1 cellular context compared by ENCODE assay signal in the genomic region with DNA sequence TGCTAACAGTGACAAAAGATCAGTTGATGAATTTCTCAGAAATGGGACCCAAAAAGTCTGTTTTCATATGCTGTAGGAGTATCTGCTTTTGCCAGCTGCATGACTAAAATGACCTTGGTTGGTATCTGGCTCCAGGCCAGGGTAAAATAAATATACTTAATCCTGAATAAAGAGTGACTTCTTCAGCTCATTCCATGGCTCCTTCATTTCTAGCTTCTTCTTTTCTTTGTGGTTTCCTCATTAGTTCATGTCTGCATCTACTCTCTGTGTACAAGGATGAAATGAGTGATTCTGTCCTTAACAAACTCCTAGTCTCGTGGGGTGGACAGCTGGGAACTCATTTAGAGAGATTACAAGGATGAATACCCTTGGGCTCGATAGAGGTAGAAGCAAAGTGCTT.
TF ChIP-seq lines count a peak whose summit lies in the region.

No MANE protein-coding gene starts in this region.

TF ChIP-seq in A549, 52 proteins besides CTCF, POLR2A, EP300 and RAD21 (continued from another document):
- TF ChIP-seq, protein P1, sequence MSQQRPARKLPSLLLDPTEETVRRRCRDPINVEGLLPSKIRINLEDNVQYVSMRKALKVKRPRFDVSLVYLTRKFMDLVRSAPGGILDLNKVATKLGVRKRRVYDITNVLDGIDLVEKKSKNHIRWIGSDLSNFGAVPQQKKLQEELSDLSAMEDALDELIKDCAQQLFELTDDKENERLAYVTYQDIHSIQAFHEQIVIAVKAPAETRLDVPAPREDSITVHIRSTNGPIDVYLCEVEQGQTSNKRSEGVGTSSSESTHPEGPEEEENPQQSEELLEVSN (IDR thresholded peaks at IDR 0.05; ENCODE audit: borderline replicate concordance, low read depth) = no peak
- TF ChIP-seq JUN (IDR thresholded peaks at IDR 0.05) = no peak
- TF ChIP-seq EHF (CRISPR knock-in tag; IDR thresholded peaks at IDR 0.05) = no peak
- TF ChIP-seq FOXS1 (CRISPR knock-in tag; IDR thresholded peaks at IDR 0.05) = no peak
- no peak for TF ChIP-seq FOSB (CRISPR knock-in tag; IDR thresholded peaks at IDR 0.05)
- no peak for TF ChIP-seq NFE2L2 (conservative IDR thresholded peaks at IDR 0.05; ENCODE audit: low read length)
- no peak for TF ChIP-seq JUNB (IDR thresholded peaks at IDR 0.05)
- no peak for TF ChIP-seq MAFK (IDR thresholded peaks at IDR 0.05; ENCODE audit: partially characterized antibody)
- TF ChIP-seq CHD2 (IDR thresholded peaks at IDR 0.05; ENCODE audit: low read length, partially characterized antibody) = no peak
- TF ChIP-seq ESRRA (IDR thresholded peaks at IDR 0.05; ENCODE audit: borderline replicate concordance, low read length) = no peak
- no peak for TF ChIP-seq CBX2 (IDR thresholded peaks at IDR 0.05; ENCODE audit: borderline replicate concordance, low read depth)
- TF ChIP-seq CHD4 (IDR thresholded peaks at IDR 0.05; ENCODE audit: borderline replicate concordance) = no peak
